Comparison of ENCODE assay signal across 31 cellular contexts in the genomic region with DNA sequence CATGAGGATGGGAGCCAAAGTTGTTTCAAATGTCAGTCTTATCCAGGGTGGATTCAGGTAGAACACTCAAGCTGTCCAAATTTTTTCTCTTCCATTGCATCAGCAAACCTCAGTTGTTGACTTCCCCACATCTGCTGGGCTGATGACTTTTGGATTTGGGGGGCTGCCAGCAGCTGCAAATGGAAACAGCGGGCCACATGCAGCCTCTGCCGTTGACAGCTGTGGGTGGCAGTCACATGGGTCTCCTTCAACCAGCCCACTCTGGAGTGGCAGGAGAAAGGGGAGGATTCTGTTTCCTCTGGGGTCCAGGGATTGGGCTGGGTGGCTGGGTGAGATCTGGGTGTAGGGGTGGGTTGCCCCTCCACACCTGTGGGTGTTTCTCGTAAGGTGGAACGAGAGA. TPM values are rescaled to one million over a fixed set of nuclear protein-coding genes. Genes with fewer than 3 reads are reported as not detected.
DNase-seq lines count a peak whose midpoint lies in the region; ATAC-seq and TF ChIP-seq lines count a peak whose summit lies in the region.
"Had no signal": no experiment of that assay in that cellular context is flagged by ENCODE, and none has a peak within 500 bp of the region (broad histone marks: within the 10 kb centered on the region; RNA-seq: fewer than 3 reads in every experiment).

No MANE protein-coding gene starts in this region.

- H3K4me1 Mint-ChIP-seq in neural progenitor cell: peaks cover 65% of the 10 kb centered on the region

- peak overlapping the region; percentile 25 for H3K4me3 Mint-ChIP-seq in neural progenitor cell
- H3K4me3 Mint-ChIP-seq: activated CD4-positive, alpha-beta memory T cell treated with anti-CD3 and anti-CD28 coated beads, Interleukin-2, amount 10 ng/mL, durations not matched to agents 7 days and 5 days; activated T-helper 17 cell treated with anti-CD3 and anti-CD28 coated beads, Interleukin-2, amount 50 U/mL, for 72 hours; effector memory CD8-positive, alpha-beta T cell; T-helper 17 cell had no signal

- H3K27ac Mint-ChIP-seq in neural progenitor cell: peak overlapping the region; percentile 27
- H3K27ac Mint-ChIP-seq: activated CD4-positive, alpha-beta memory T cell treated with anti-CD3 and anti-CD28 coated beads, Interleukin-2, amount 10 ng/mL, durations not matched to agents 7 days and 5 days; activated naive CD4-positive, alpha-beta T cell treated with anti-CD3 and anti-CD28 coated beads, Interleukin-2, amount 50 U/mL, for 72 hours; activated T-helper 17 cell treated with anti-CD3 and anti-CD28 coated beads, Interleukin-2, amount 50 U/mL, for 72 hours; effector memory CD8-positive, alpha-beta T cell; T-helper 17 cell had no signal

- DNase-seq in DMS79 treated with DMSO at 0.1 percent for 48 hours (lab: John Stamatoyannopoulos, UW): peak; percentile 78
- peak; percentile 12 for DNase-seq in NAMALWA (ENCODE audit: low spot score)
- no peak for DNase-seq in WERI-Rb-1
- DNase-seq in neural progenitor cell (ENCODE audit: low spot score): no peak
- no peak for DNase-seq in Right ventricle myocardium inferior (ENCODE audit: missing footprints)
- DNase-seq in HK-2 (ENCODE audit: unreplicated experiment): no peak
- no peak for DNase-seq in HT-29 (ENCODE audit: low spot score)
- DNase-seq: activated CD4-positive, alpha-beta memory T cell treated with anti-CD3 and anti-CD28 coated beads, Interleukin-2, amount 10 ng/mL, durations not matched to agents 7 days and 5 days; activated CD4-positive, alpha-beta T cell treated with anti-CD3 and anti-CD28 coated beads for 1 hour; activated CD8-positive, alpha-beta memory T cell treated with anti-CD3 and anti-CD28 coated beads, Interleukin-2, amount 50 U/mL, for 48 hours; effector memory CD8-positive, alpha-beta T cell; erythroblast; KG1; MG63; NCI-H1436 treated with DMSO at 0.1 percent for 48 hours; NCI-H526; sigmoid colon; stimulated activated CD4-positive, alpha-beta T cell treated with anti-CD3 and anti-CD28 coated beads, Interleukin-15, amount 100 ng/mL, for 24 hours; stimulated activated naive CD4-positive, alpha-beta T cell; T-helper 17 cell had no signal

- peaks cover 65% of the 10 kb centered on the region for H3K4me1 ChIP-seq in neural progenitor cell
- H3K4me1 ChIP-seq: sigmoid colon had no signal

- H3K36me3 ChIP-seq in WERI-Rb-1 (no peaks in the 10 kb centered on the region), neural progenitor cell (no peaks in the 10 kb centered on the region)
- H3K36me3 ChIP-seq: heart left ventricle, MG63, sigmoid colon had no signal

- H3K79me2 ChIP-seq in neural progenitor cell (ENCODE audit: low read depth): no peaks in the 10 kb centered on the region

- H3K9ac ChIP-seq in neural progenitor cell: no peak overlapping the region

- H2AFZ ChIP-seq in neural progenitor cell (replicated peaks): no peak overlapping the region

- peak overlapping the region; percentile 63 for H3K4me2 ChIP-seq in neural progenitor cell

- no peaks in the 10 kb centered on the region for H3K9me3 ChIP-seq in WERI-Rb-1 (ENCODE audit: severe bottlenecking)
- no peaks in the 10 kb centered on the region for H3K9me3 ChIP-seq in neural progenitor cell (ENCODE audit: low read depth)
- H3K9me3 ChIP-seq: heart left ventricle, MG63, sigmoid colon had no signal

- H3K36me3 Mint-ChIP-seq in neural progenitor cell: no peaks in the 10 kb centered on the region
- H3K36me3 Mint-ChIP-seq: activated naive CD4-positive, alpha-beta T cell treated with anti-CD3 and anti-CD28 coated beads, Interleukin-2, amount 50 U/mL, for 72 hours; CD14-positive monocyte had no signal

- H3K27me3 Mint-ChIP-seq in neural progenitor cell (ENCODE audit: insufficient read depth, low read depth): peaks cover 23% of the 10 kb centered on the region

- intact Hi-C loops in Right ventricle myocardium inferior (cut with DNase I): no loop called here

- TF ChIP-seq CTCF in WERI-Rb-1 (IDR thresholded peaks at IDR 0.05; ENCODE audit: low read depth, low read length): no peak
- no peak for TF ChIP-seq CTCF in neural progenitor cell (IDR thresholded peaks at IDR 0.05)

- no peak for ATAC-seq in Right ventricle myocardium inferior
- ATAC-seq: activated naive CD4-positive, alpha-beta T cell treated with anti-CD3 and anti-CD28 coated beads, Interleukin-2, amount 50 U/mL, for 72 hours; activated T-helper 17 cell treated with anti-CD3 and anti-CD28 coated beads, Interleukin-2, amount 50 U/mL, for 72 hours; effector memory CD8-positive, alpha-beta T cell; heart left ventricle; SK-N-SH treated with all-trans-retinoic acid at 6 μM for 48 hours; T-helper 17 cell had no signal

- peaks cover 14% of the 10 kb centered on the region for H4K20me1 ChIP-seq in neural progenitor cell (ENCODE audit: low read depth)

- H3K27me3 ChIP-seq in WERI-Rb-1 (ENCODE audit: insufficient read depth, low read depth, severe bottlenecking): no peaks in the 10 kb centered on the region
- no peaks in the 10 kb centered on the region for H3K27me3 ChIP-seq in neural progenitor cell
- H3K27me3 ChIP-seq: MG63 had no signal

- H3K4me3 ChIP-seq in WERI-Rb-1 (ENCODE audit: low read depth, low read length) (no peak overlapping the region), neural progenitor cell (no peak overlapping the region)
- H3K4me3 ChIP-seq: coronary artery, heart left ventricle, MG63, sigmoid colon had no signal

- H3K27ac ChIP-seq in WERI-Rb-1 (0 out of 2 replicates have a peak overlapping the region, but pooled peaks have one; percentile 12), neural progenitor cell (no peak overlapping the region)
- H3K27ac ChIP-seq: coronary artery, heart left ventricle, sigmoid colon had no signal

- peaks cover 51% of the 10 kb centered on the region for H3F3A ChIP-seq in neural progenitor cell (ENCODE audit: low read depth)

- H3K9me3 Mint-ChIP-seq in neural progenitor cell: no peaks in the 10 kb centered on the region
- H3K9me3 Mint-ChIP-seq: activated CD4-positive, alpha-beta memory T cell treated with anti-CD3 and anti-CD28 coated beads, Interleukin-2, amount 10 ng/mL, durations not matched to agents 7 days and 5 days; activated naive CD4-positive, alpha-beta T cell treated with anti-CD3 and anti-CD28 coated beads, Interleukin-2, amount 50 U/mL, for 72 hours; activated T-helper 17 cell treated with anti-CD3 and anti-CD28 coated beads, Interleukin-2, amount 50 U/mL, for 72 hours; effector memory CD8-positive, alpha-beta T cell had no signal

RNA-seq across cellular contexts. Expression of a gene that starts 5.8 kb away (rescaled TPM):
- not detected in 2 replicates for total RNA-seq in neural progenitor cell (ENCODE audit: low replicate concordance)
- not detected for total RNA-seq in Right ventricle myocardium inferior
- total RNA-seq in HT-29 (2014; rRNA removed; shearing (Covaris generic)): not detected in 2 replicates
- total RNA-seq: activated CD4-positive, alpha-beta memory T cell treated with anti-CD3 and anti-CD28 coated beads, Interleukin-2, amount 10 ng/mL, durations not matched to agents 7 days and 5 days; activated naive CD4-positive, alpha-beta T cell treated with anti-CD3 and anti-CD28 coated beads, Interleukin-2, amount 50 U/mL, for 72 hours; activated T-helper 17 cell treated with anti-CD3 and anti-CD28 coated beads, Interleukin-2, amount 50 U/mL, for 72 hours; fibroblast of villous mesenchyme; heart left ventricle; HT1080; posterior vena cava; sigmoid colon; T-helper 17 cell; temporal lobe; ureter had no signal

RNA-seq across cellular contexts. Expression of a gene that starts 20.7 kb away (rescaled TPM):
- 31.8 and 53.4 TPM in 2 replicates for total RNA-seq in neural progenitor cell (ENCODE audit: low replicate concordance)
- total RNA-seq in Right ventricle myocardium inferior: 23.2 TPM
- total RNA-seq in HT-29 (2014; rRNA removed; shearing (Covaris generic)): 42.1 and 50.2 TPM in 2 replicates

Comparison
In these comparisons a context has a peak if more than half of its experiments do, and no peak if none do; other contexts are left out.
1. DNase-seq: peak in DMS79 treated with DMSO at 0.1 percent for 48 hours (single experiment) and NAMALWA (single experiment); none in WERI-Rb-1 (single experiment), neural progenitor cell (single experiment), Right ventricle myocardium inferior (single experiment), HK-2 (single experiment) and HT-29 (single experiment).